8 cellular contexts compared by ENCODE assay signal in genomic region chr12:71746983-71747611, GRCh38. TPM values are rescaled to one million over a fixed set of nuclear protein-coding genes. Genes with fewer than 3 reads are reported as not detected.
DNase-seq lines count a peak whose midpoint lies in the region; ATAC-seq and TF ChIP-seq lines count a peak whose summit lies in the region.

No MANE protein-coding gene starts in this region.

- H3K36me3 ChIP-seq in DND-41 (ENCODE audit: insufficient read depth, low read length) (no peaks in the 10 kb centered on the region), upper lobe of left lung (no peaks in the 10 kb centered on the region)

- no peak for TF ChIP-seq EP300 in upper lobe of left lung (IDR thresholded peaks at IDR 0.05)

- no peaks in the 10 kb centered on the region for H4K20me1 ChIP-seq in DND-41 (ENCODE audit: insufficient read depth, low read length)

- H3K36me3 Mint-ChIP-seq in activated CD8-positive, alpha-beta memory T cell treated with anti-CD3 and anti-CD28 coated beads, Interleukin-2, amount 10 ng/mL, durations not matched to agents 7 days and 5 days: no peaks in the 10 kb centered on the region
- H3K36me3 Mint-ChIP-seq in natural killer cell: no peaks in the 10 kb centered on the region

- no peak overlapping the region for H3K4me3 ChIP-seq in DND-41 (ENCODE audit: low read depth in 1 of 2, low read length in 2 of 2)
- H3K4me3 ChIP-seq in upper lobe of left lung: no peak overlapping the region

- no peaks in the 10 kb centered on the region for H3K9me3 Mint-ChIP-seq in activated CD8-positive, alpha-beta memory T cell treated with anti-CD3 and anti-CD28 coated beads, Interleukin-2, amount 10 ng/mL, durations not matched to agents 7 days and 5 days (ENCODE audit: low read depth)
- no peaks in the 10 kb centered on the region for H3K9me3 Mint-ChIP-seq in natural killer cell

- H3K27me3 ChIP-seq in DND-41 (ENCODE audit: insufficient read depth, low read length, poor library complexity) (peaks cover 16% of the 10 kb centered on the region), upper lobe of left lung (no peaks in the 10 kb centered on the region)

- no peak for TF ChIP-seq POLR2A in upper lobe of left lung (IDR thresholded peaks at IDR 0.05)

- no peaks in the 10 kb centered on the region for H3K4me1 Mint-ChIP-seq in activated CD8-positive, alpha-beta memory T cell treated with anti-CD3 and anti-CD28 coated beads, Interleukin-2, amount 10 ng/mL, durations not matched to agents 7 days and 5 days
- no peaks in the 10 kb centered on the region for H3K4me1 Mint-ChIP-seq in natural killer cell

- intact Hi-C loops in natural killer cell (cut with micrococcal nuclease): loop anchor here (1.0 to 5.0 kb wide), 3 partner anchors 110 to 1015 kb away; no protein-coding TSS in a partner anchor

- ATAC-seq in DND-41 (ENCODE audit: insufficient read depth, low read depth): peak; percentile 90
- peak; percentile 94 for ATAC-seq in HG03520 (IDR thresholded peaks at IDR 0.05; ENCODE audit: unreplicated experiment)
- ATAC-seq in activated CD8-positive, alpha-beta memory T cell treated with anti-CD3 and anti-CD28 coated beads, Interleukin-2, amount 10 ng/mL, durations not matched to agents 7 days and 5 days: peak; percentile 85
- peak; percentile 94 for ATAC-seq in esophagus mucosa
- peak; percentile 74 to 94 (median 92) for ATAC-seq in natural killer cell
- ATAC-seq in upper lobe of left lung (ENCODE audit: low FRiP score in 2 of 2): peak; percentile 81 to 92

- 31 to 33% methylated on average over 4 of the region's 4 CpGs for WGBS in upper lobe of left lung, 2 donors

- peaks cover 45% of the 10 kb centered on the region for H3K27me3 Mint-ChIP-seq in activated CD8-positive, alpha-beta memory T cell treated with anti-CD3 and anti-CD28 coated beads, Interleukin-2, amount 10 ng/mL, durations not matched to agents 7 days and 5 days
- peaks cover 16 to 25% of the 10 kb centered on the region in 2 donors for H3K27me3 Mint-ChIP-seq in natural killer cell (ENCODE audit: low read depth in 2 of 2)

- no peaks in the 10 kb centered on the region for H3K4me1 ChIP-seq in DND-41 (ENCODE audit: insufficient read depth, low read length)
- H3K4me1 ChIP-seq in upper lobe of left lung: no peaks in the 10 kb centered on the region

- DNase-seq in DND-41 (peak; percentile 43), GM20000 (ENCODE audit: low spot score) (peak; percentile 63), NCI-H82 treated with DMSO at 0.1 percent for 48 hours (lab: John Stamatoyannopoulos, UW; ENCODE audit: unreplicated experiment) (peak; percentile 9), natural killer cell (no peak), upper lobe of left lung (peak in 1 of 2 donors; percentile 30)
- peak; percentile 50 for DNase-seq in activated CD8-positive, alpha-beta memory T cell treated with anti-CD3 and anti-CD28 coated beads, Interleukin-2, amount 10 ng/mL, durations not matched to agents 7 days and 5 days

- H3K4me3 Mint-ChIP-seq in activated CD8-positive, alpha-beta memory T cell treated with anti-CD3 and anti-CD28 coated beads, Interleukin-2, amount 10 ng/mL, durations not matched to agents 7 days and 5 days: no peak overlapping the region
- H3K4me3 Mint-ChIP-seq in natural killer cell: no peak overlapping the region

- no peak overlapping the region for H3K9ac ChIP-seq in DND-41 (ENCODE audit: low read depth, low read length)

- CTCF ChIA-PET in activated CD8-positive, alpha-beta memory T cell treated with anti-CD3 and anti-CD28 coated beads, Interleukin-2, amount 10 ng/mL, durations not matched to agents 7 days and 5 days (lab: Charles Lee): interaction anchor here (0.6 to 5.7 kb wide), 24 partner anchors 9 to 1626 kb away, joined by 3 to 64 read pairs (median 4); partner anchors contain the start of genes THAP2, TMEM19 and ZFC3H1

- peak; percentile 82 for TF ChIP-seq CTCF in DND-41 (IDR thresholded peaks at IDR 0.05; ENCODE audit: borderline replicate concordance, extremely low read depth, low read length, poor library complexity, severe bottlenecking)
- peak; percentile 58 for TF ChIP-seq CTCF in GM20000 (IDR thresholded peaks at IDR 0.05; ENCODE audit: extremely low read depth, missing control alignments)
- peak; percentile 75 for TF ChIP-seq CTCF in natural killer cell (IDR thresholded peaks at IDR 0.05)
- TF ChIP-seq CTCF in upper lobe of left lung (IDR thresholded peaks at IDR 0.05): peak; percentile 60 to 85 (median 76)

- H3K79me2 ChIP-seq in DND-41 (ENCODE audit: insufficient read depth, low read length): no peaks in the 10 kb centered on the region

- H3K9me3 ChIP-seq in DND-41 (ENCODE audit: insufficient read depth, low read length, severe bottlenecking) (no peaks in the 10 kb centered on the region), upper lobe of left lung (no peaks in the 10 kb centered on the region)

- H3K27ac ChIP-seq in DND-41 (ENCODE audit: low read length): no peak overlapping the region
- H3K27ac ChIP-seq in upper lobe of left lung: no peak overlapping the region

- no peak overlapping the region for H2AFZ ChIP-seq in DND-41 (ENCODE audit: low read depth, low read length)

- no peak overlapping the region for H3K27ac Mint-ChIP-seq in activated CD8-positive, alpha-beta memory T cell treated with anti-CD3 and anti-CD28 coated beads, Interleukin-2, amount 10 ng/mL, durations not matched to agents 7 days and 5 days
- no peak overlapping the region for H3K27ac Mint-ChIP-seq in natural killer cell

- H3K4me2 ChIP-seq in DND-41 (ENCODE audit: insufficient read depth, low read length): no peak overlapping the region

RNA-seq across cellular contexts. Expression of gene RAB21, which starts 7.6 kb away (rescaled TPM):
- 10 to 100 TPM; 48.9 to 71.4 TPM for total RNA-seq in activated CD8-positive, alpha-beta memory T cell treated with anti-CD3 and anti-CD28 coated beads, Interleukin-2, amount 10 ng/mL, durations not matched to agents 7 days and 5 days
- 60.7 TPM for total RNA-seq in esophagus mucosa
- 10 to 100 TPM; 62.5 to 84.9 (median 68.7) TPM for total RNA-seq in natural killer cell
- total RNA-seq in upper lobe of left lung: 10 to 100 TPM in 5 of 6 donors, 1 to 10 TPM in 1; 9.4 to 78.7 (median 46.1) TPM
